ENCODE assay signal across 7 cellular contexts in the genomic region with DNA sequence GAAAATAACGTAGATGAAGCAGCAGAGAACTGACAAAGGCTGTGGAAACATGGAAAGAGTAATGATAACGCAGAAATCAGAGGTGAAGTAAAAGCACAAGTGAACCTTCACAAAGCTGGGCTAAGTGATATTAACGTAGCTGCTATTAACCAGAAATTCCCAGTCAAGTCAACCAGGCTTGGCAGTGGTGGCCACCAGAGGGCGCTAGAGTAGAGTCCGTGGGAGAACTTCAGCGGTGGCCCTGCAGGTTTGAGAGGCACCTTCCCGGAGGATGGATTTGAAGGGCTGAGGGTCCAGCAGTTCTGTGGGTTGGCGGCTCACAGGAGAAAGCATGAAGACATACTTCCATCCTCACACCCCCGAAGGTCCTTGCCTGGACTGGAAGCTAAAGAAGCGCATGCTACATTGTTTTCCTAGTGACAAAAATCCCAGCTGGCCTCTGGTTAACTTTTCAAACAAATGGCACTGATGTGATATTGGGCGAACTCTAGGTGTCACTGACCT.
DNase-seq lines count a peak whose midpoint lies in the region; ATAC-seq and TF ChIP-seq lines count a peak whose summit lies in the region.

No MANE protein-coding gene starts in this region.

- H3K27ac Mint-ChIP-seq in activated naive CD4-positive, alpha-beta T cell treated with anti-CD3 and anti-CD28 coated beads, Interleukin-2, amount 50 U/mL, for 72 hours, result no peak overlapping the region
- peak overlapping the region; percentile 93 for H3K27ac Mint-ChIP-seq in osteocyte (ENCODE audit: unreplicated experiment)

- peak; percentile 38 for ATAC-seq in GM18502 (IDR thresholded peaks at IDR 0.05; ENCODE audit: poor library complexity, unreplicated experiment)
- ATAC-seq in activated naive CD4-positive, alpha-beta T cell treated with anti-CD3 and anti-CD28 coated beads, Interleukin-2, amount 50 U/mL, for 72 hours, result peak; percentile 71 to 76

- no peak overlapping the region for H3K4me3 ChIP-seq in suprapubic skin

- no peaks in the 10 kb centered on the region for H3K36me3 Mint-ChIP-seq in activated naive CD4-positive, alpha-beta T cell treated with anti-CD3 and anti-CD28 coated beads, Interleukin-2, amount 50 U/mL, for 72 hours
- H3K36me3 Mint-ChIP-seq in osteocyte (ENCODE audit: unreplicated experiment), result no peaks in the 10 kb centered on the region

- H3K27me3 ChIP-seq in suprapubic skin, result no peaks in the 10 kb centered on the region

- H3K4me1 ChIP-seq in suprapubic skin, result peaks cover 39% of the 10 kb centered on the region

- no peaks in the 10 kb centered on the region for H3K9me3 Mint-ChIP-seq in activated naive CD4-positive, alpha-beta T cell treated with anti-CD3 and anti-CD28 coated beads, Interleukin-2, amount 50 U/mL, for 72 hours
- H3K9me3 Mint-ChIP-seq in osteocyte (ENCODE audit: unreplicated experiment), result no peaks in the 10 kb centered on the region

- H3K4me1 Mint-ChIP-seq in osteocyte (ENCODE audit: unreplicated experiment), result peaks cover 33% of the 10 kb centered on the region

- DNase-seq in NCI-H1092 treated with DMSO at 0.1 percent for 48 hours (lab: John Stamatoyannopoulos, UW) (peak; percentile 93), SKM-1 (lab: John Stamatoyannopoulos, UW; ENCODE audit: unreplicated experiment) (peak; percentile 74), glomerular visceral epithelial cell (ENCODE audit: extremely low spot score) (peak; percentile 38), osteocyte (ENCODE audit: extremely low spot score, unreplicated experiment) (peak; percentile 96), suprapubic skin (ENCODE audit: low spot score in 2 of 2) (peak; percentile 95 to 97)
- peak; percentile 76 to 94 for DNase-seq in activated naive CD4-positive, alpha-beta T cell treated with anti-CD3 and anti-CD28 coated beads, Interleukin-2, amount 50 U/mL, for 72 hours (ENCODE audit: low spot score in 2 of 2)

- H3K9me3 ChIP-seq in suprapubic skin, result no peaks in the 10 kb centered on the region

- WGBS in suprapubic skin, result 13% methylated on average over 11 of the region's 11 CpGs

- H3K27me3 Mint-ChIP-seq in osteocyte (ENCODE audit: unreplicated experiment), result no peaks in the 10 kb centered on the region

- no peak for TF ChIP-seq EP300 in suprapubic skin (IDR thresholded peaks at IDR 0.05)

- no peak for TF ChIP-seq POLR2A in suprapubic skin (IDR thresholded peaks at IDR 0.05)

- TF ChIP-seq CTCF in osteocyte (IDR thresholded peaks at IDR 0.05), result peak; percentile 96
- peak; percentile 89 to 96 for TF ChIP-seq CTCF in suprapubic skin (IDR thresholded peaks at IDR 0.05)

- peak overlapping the region; percentile 95 for H3K27ac ChIP-seq in suprapubic skin

- no peaks in the 10 kb centered on the region for H3K36me3 ChIP-seq in suprapubic skin

- H3K4me3 Mint-ChIP-seq in osteocyte (ENCODE audit: unreplicated experiment), result no peak overlapping the region

Comparison
In these comparisons a context has a peak if more than half of its experiments do, and no peak if none do; other contexts are left out.
1. DNase-seq: peak in every context shown above with its lines; median percentile 96 in osteocyte; 96 in suprapubic skin; 93 in NCI-H1092 treated with DMSO at 0.1 percent for 48 hours; 85 in activated naive CD4-positive, alpha-beta T cell treated with anti-CD3 and anti-CD28 coated beads, Interleukin-2, amount 50 U/mL, for 72 hours; 74 in SKM-1; 38 in glomerular visceral epithelial cell.